Comparison of ENCODE assay signal across 12 cellular contexts in the genomic region with DNA sequence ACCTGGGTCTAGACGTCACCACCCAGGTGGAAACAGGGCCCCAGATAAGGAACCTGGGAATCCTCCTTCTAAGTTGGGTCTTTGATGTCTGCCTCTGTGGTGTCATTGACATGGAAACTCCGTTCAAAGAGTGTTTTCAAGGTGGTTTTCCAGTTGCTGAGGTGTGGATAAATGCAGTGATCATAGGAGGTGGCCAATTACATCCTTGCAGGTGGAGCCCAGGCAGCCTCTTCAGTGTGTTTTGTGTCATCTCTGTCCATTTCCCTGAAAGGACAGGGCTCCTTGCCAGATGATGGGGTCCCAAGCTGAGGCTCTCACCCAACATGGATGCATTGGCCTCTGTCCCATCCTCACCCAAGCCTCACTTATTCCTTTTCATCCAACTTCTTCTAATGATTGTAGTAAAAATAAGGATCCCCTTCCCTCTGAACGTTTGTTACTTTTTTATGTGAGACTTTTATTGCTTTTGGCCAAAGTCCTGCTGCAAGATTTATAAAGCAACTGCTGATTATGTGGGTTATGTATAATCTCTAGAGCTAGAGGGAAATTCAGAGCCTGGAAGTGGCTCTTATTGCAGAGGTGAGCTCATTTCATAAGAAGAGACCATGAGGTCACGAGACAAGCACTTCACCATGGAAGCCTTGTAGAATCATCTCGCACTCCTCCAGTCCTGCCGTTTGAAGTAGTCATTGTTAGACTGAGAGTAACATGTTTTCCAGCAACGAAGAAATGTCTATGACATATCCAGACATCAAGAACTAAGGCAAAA. TPM values are rescaled to one million over a fixed set of nuclear protein-coding genes. Genes with fewer than 3 reads are reported as not detected.
A peak's percentile ranks its signal among the peaks of the same experiment; 100 is the strongest.
DNase-seq lines count a peak whose midpoint lies in the region; TF ChIP-seq lines count a peak whose summit lies in the region.
"Had no signal": no experiment of that assay in that cellular context is flagged by ENCODE, and none has a peak within 500 bp of the region (broad histone marks: within the 10 kb centered on the region; RNA-seq: fewer than 3 reads in every experiment).

No MANE protein-coding gene starts in this region.

- peaks cover 14% of the 10 kb centered on the region for H3K27me3 Mint-ChIP-seq in mesothelial cell of epicardium (ENCODE audit: low read depth)
- H3K27me3 Mint-ChIP-seq: CD4-positive, CD25-positive, alpha-beta regulatory T cell had no signal

- no peaks in the 10 kb centered on the region for H3K27me3 ChIP-seq in colonic mucosa
- H3K27me3 ChIP-seq: BLaER1 treated with 17β-estradiol and CSF1 and Interleukin-3, amounts not matched to agents 10 nM and 100 nM had no signal

- intact Hi-C loops in colonic mucosa (cut with DNase I) = no loop called here

- H3K36me3 Mint-ChIP-seq in mesothelial cell of epicardium = no peaks in the 10 kb centered on the region
- H3K36me3 Mint-ChIP-seq: CD4-positive, CD25-positive, alpha-beta regulatory T cell had no signal

- TF ChIP-seq CTCF in HEK293 (tag by site-specific recombination; IDR thresholded peaks at IDR 0.05) (no peak), colonic mucosa (IDR thresholded peaks at IDR 0.05) (no peak), mesothelial cell of epicardium (IDR thresholded peaks at IDR 0.05; ENCODE audit: unreplicated experiment) (no peak)

- H3K9me3 ChIP-seq in HEK293 (ENCODE audit: control insufficient read depth, insufficient read depth, low read depth, low read length) (no peaks in the 10 kb centered on the region), colonic mucosa (no peaks in the 10 kb centered on the region)
- H3K9me3 ChIP-seq: BLaER1 treated with 17β-estradiol and CSF1 and Interleukin-3, amounts not matched to agents 10 nM and 100 nM had no signal

- peaks cover 10% of the 10 kb centered on the region for H3K4me1 Mint-ChIP-seq in mesothelial cell of epicardium
- H3K4me1 Mint-ChIP-seq: CD4-positive, CD25-positive, alpha-beta regulatory T cell had no signal

- no peaks in the 10 kb centered on the region for H3K4me1 ChIP-seq in HEK293 (ENCODE audit: control insufficient read depth, insufficient read depth, low read length)
- no peaks in the 10 kb centered on the region for H3K4me1 ChIP-seq in colonic mucosa

- H3K9me3 Mint-ChIP-seq in mesothelial cell of epicardium = no peaks in the 10 kb centered on the region
- H3K9me3 Mint-ChIP-seq: CD4-positive, CD25-positive, alpha-beta regulatory T cell had no signal

- H3K4me3 Mint-ChIP-seq in mesothelial cell of epicardium = no peak overlapping the region
- H3K4me3 Mint-ChIP-seq: CD4-positive, CD25-positive, alpha-beta regulatory T cell had no signal

- peak; percentile 24 for DNase-seq in colonic mucosa
- DNase-seq in mesothelial cell of epicardium (ENCODE audit: low spot score in 2 of 2, unreplicated experiment in 2 of 2) = no peak
- peak; percentile 3 for DNase-seq in stimulated activated CD8-positive, alpha-beta memory T cell treated with anti-CD3 and anti-CD28 coated beads, Interleukin-4, amount 100 ng/mL, for 48 hours
- DNase-seq in T-helper 1 cell = no peak
- no peak for DNase-seq in NCI-H1436 treated with DMSO at 0.1 percent for 48 hours (lab: John Stamatoyannopoulos, UW)
- DNase-seq in stimulated activated CD4-positive, alpha-beta T cell treated with anti-CD3 and anti-CD28 coated beads, Interleukin-4, amount 100 ng/mL, for 1 hour = no peak
- DNase-seq: ACHN; CD4-positive, CD25-positive, alpha-beta regulatory T cell; DMS53; HCEC 1CT had no signal

- H3K9ac ChIP-seq in colonic mucosa (ENCODE audit: low read depth in 2 of 2, low read length in 2 of 2) = no peak overlapping the region
- H3K9ac ChIP-seq: BLaER1 treated with 17β-estradiol and CSF1 and Interleukin-3, amounts not matched to agents 10 nM and 100 nM had no signal

- POLR2A ChIA-PET in HEK293 (lab: Yijun Ruan, JAX) = no interaction called here

- CTCF ChIA-PET in HEK293 (lab: Yijun Ruan, JAX) = no interaction called here

- no peak overlapping the region for H3K4me3 ChIP-seq in HEK293 (ENCODE audit: low read depth, low read length)
- no peak overlapping the region for H3K4me3 ChIP-seq in colonic mucosa
- H3K4me3 ChIP-seq: BLaER1 treated with 17β-estradiol and CSF1 and Interleukin-3, amounts not matched to agents 10 nM and 100 nM had no signal

- H3K27ac ChIP-seq in HEK293 (ENCODE audit: extremely low read depth, low read depth, low read length) (no peak overlapping the region), colonic mucosa (peak overlapping the region; percentile 44)
- H3K27ac ChIP-seq: BLaER1 treated with 17β-estradiol and CSF1 and Interleukin-3, amounts not matched to agents 10 nM and 100 nM had no signal

- H3K36me3 ChIP-seq in HEK293 (ENCODE audit: control insufficient read depth in 2 of 2, insufficient read depth in 1 of 2, low read length in 2 of 2) (no peaks in the 10 kb centered on the region), colonic mucosa (no peaks in the 10 kb centered on the region)
- H3K36me3 ChIP-seq: BLaER1 treated with 17β-estradiol and CSF1 and Interleukin-3, amounts not matched to agents 10 nM and 100 nM had no signal

- peak overlapping the region; percentile 58 for H3K27ac Mint-ChIP-seq in mesothelial cell of epicardium
- H3K27ac Mint-ChIP-seq: CD4-positive, CD25-positive, alpha-beta regulatory T cell had no signal

TF ChIP-seq in HEK293, 187 proteins besides CTCF, POLR2A, EP300 and RAD21 (continues in another document):
- TF ChIP-seq ZNF791 (tag by site-specific recombination; IDR thresholded peaks at IDR 0.05) (no peak), ZNF133 (tag by site-specific recombination; IDR thresholded peaks at IDR 0.05) (0 out of 2 replicates have a peak, but pooled peaks have one; percentile 44), MZF1 (tag by site-specific recombination; IDR thresholded peaks at IDR 0.05; ENCODE audit: borderline replicate concordance) (0 out of 2 replicates have a peak, but pooled peaks have one; percentile 35), KLF7 (tag by site-specific recombination; IDR thresholded peaks at IDR 0.05; ENCODE audit: borderline replicate concordance) (no peak), ZNF214 (tag by site-specific recombination; IDR thresholded peaks at IDR 0.05; ENCODE audit: borderline replicate concordance) (no peak), ZNF157 (tag by site-specific recombination; IDR thresholded peaks at IDR 0.05) (no peak)
- TF ChIP-seq, protein P1, sequence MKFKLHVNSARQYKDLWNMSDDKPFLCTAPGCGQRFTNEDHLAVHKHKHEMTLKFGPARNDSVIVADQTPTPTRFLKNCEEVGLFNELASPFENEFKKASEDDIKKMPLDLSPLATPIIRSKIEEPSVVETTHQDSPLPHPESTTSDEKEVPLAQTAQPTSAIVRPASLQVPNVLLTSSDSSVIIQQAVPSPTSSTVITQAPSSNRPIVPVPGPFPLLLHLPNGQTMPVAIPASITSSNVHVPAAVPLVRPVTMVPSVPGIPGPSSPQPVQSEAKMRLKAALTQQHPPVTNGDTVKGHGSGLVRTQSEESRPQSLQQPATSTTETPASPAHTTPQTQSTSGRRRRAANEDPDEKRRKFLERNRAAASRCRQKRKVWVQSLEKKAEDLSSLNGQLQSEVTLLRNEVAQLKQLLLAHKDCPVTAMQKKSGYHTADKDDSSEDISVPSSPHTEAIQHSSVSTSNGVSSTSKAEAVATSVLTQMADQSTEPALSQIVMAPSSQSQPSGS (tag by site-specific recombination; IDR thresholded peaks at IDR 0.05; ENCODE audit: low read depth) = no peak
- TF ChIP-seq, protein P2, sequence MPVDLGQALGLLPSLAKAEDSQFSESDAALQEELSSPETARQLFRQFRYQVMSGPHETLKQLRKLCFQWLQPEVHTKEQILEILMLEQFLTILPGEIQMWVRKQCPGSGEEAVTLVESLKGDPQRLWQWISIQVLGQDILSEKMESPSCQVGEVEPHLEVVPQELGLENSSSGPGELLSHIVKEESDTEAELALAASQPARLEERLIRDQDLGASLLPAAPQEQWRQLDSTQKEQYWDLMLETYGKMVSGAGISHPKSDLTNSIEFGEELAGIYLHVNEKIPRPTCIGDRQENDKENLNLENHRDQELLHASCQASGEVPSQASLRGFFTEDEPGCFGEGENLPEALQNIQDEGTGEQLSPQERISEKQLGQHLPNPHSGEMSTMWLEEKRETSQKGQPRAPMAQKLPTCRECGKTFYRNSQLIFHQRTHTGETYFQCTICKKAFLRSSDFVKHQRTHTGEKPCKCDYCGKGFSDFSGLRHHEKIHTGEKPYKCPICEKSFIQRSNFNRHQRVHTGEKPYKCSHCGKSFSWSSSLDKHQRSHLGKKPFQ (tag by site-specific recombination; IDR thresholded peaks at IDR 0.05) = no peak
- TF ChIP-seq, protein P3, sequence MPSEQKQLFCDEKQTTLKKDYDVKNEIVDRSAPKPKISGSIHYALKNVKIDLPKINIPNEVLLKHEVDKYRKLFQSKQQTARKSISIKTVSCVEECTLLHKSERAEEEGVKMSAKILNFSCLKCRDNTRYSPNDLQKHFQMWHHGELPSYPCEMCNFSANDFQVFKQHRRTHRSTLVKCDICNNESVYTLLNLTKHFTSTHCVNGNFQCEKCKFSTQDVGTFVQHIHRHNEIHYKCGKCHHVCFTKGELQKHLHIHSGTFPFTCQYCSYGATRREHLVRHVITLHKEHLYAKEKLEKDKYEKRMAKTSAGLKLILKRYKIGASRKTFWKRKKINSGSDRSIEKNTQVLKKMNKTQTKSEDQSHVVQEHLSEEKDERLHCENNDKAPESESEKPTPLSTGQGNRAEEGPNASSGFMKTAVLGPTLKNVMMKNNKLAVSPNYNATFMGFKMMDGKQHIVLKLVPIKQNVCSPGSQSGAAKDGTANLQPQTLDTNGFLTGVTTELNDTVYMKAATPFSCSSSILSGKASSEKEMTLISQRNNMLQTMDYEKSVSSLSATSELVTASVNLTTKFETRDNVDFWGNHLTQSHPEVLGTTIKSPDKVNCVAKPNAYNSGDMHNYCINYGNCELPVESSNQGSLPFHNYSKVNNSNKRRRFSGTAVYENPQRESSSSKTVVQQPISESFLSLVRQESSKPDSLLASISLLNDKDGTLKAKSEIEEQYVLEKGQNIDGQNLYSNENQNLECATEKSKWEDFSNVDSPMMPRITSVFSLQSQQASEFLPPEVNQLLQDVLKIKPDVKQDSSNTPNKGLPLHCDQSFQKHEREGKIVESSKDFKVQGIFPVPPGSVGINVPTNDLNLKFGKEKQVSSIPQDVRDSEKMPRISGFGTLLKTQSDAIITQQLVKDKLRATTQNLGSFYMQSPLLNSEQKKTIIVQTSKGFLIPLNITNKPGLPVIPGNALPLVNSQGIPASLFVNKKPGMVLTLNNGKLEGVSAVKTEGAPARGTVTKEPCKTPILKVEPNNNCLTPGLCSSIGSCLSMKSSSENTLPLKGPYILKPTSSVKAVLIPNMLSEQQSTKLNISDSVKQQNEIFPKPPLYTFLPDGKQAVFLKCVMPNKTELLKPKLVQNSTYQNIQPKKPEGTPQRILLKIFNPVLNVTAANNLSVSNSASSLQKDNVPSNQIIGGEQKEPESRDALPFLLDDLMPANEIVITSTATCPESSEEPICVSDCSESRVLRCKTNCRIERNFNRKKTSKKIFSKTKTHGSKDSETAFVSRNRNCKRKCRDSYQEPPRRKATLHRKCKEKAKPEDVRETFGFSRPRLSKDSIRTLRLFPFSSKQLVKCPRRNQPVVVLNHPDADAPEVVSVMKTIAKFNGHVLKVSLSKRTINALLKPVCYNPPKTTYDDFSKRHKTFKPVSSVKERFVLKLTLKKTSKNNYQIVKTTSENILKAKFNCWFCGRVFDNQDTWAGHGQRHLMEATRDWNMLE (tag by site-specific recombination; conservative IDR thresholded peaks at IDR 0.05; ENCODE audit: low read depth) = no peak

RNA-seq across cellular contexts. Expression of a gene that starts 31.9 kb away (rescaled TPM):
- total RNA-seq in colonic mucosa (under 1 TPM; 0.10 to 0.19 TPM), mesothelial cell of epicardium (0.80 to 1.6 TPM (median 0.90 TPM) in 3 replicates)
- total RNA-seq: CD4-positive, CD25-positive, alpha-beta regulatory T cell had no signal

Comparison
In these comparisons a context has a peak if more than half of its experiments do, and no peak if none do; other contexts are left out.
1. DNase-seq: peak in colonic mucosa (single experiment) and stimulated activated CD8-positive, alpha-beta memory T cell treated with anti-CD3 and anti-CD28 coated beads, Interleukin-4, amount 100 ng/mL, for 48 hours (single experiment); none in mesothelial cell of epicardium (0 of 2), T-helper 1 cell (0 of 5), NCI-H1436 treated with DMSO at 0.1 percent for 48 hours (single experiment) and stimulated activated CD4-positive, alpha-beta T cell treated with anti-CD3 and anti-CD28 coated beads, Interleukin-4, amount 100 ng/mL, for 1 hour (single experiment).